ENCODE assay signal across 8 cellular contexts in genomic region chr10:104028146-104028545, GRCh38. TPM values are rescaled to one million over a fixed set of nuclear protein-coding genes. Genes with fewer than 3 reads are reported as not detected.
DNase-seq lines count a peak whose midpoint lies in the region; ATAC-seq lines count a peak whose summit lies in the region.

No MANE protein-coding gene starts in this region.

- no peaks in the 10 kb centered on the region for H3K9me3 Mint-ChIP-seq in T-cell

- peak; percentile 42 for DNase-seq in activated CD4-positive, alpha-beta T cell treated with anti-CD3 and anti-CD28 coated beads for 48 hours
- DNase-seq in activated CD4-positive, alpha-beta T cell treated with anti-CD3 and anti-CD28 coated beads, Interleukin-2, amount 50 U/mL, for 1 hour = no peak
- peak in 11 of 34 experiments; percentile 9 to 21 (median 13) for DNase-seq in T-cell
- DNase-seq in left cardiac atrium = no peak
- DNase-seq in stimulated activated CD4-positive, alpha-beta T cell treated with anti-CD3 and anti-CD28 coated beads, Interleukin-4, amount 100 ng/mL, for 24 hours = peak; percentile 10
- no peak for DNase-seq in NOMO-1 treated with DMSO at 0.1 percent for 48 hours (lab: John Stamatoyannopoulos, UW; ENCODE audit: unreplicated experiment)
- no peak for DNase-seq in NCI-H1092 treated with DMSO at 0.1 percent for 48 hours (lab: John Stamatoyannopoulos, UW)

- H3K27me3 Mint-ChIP-seq in T-cell = no peaks in the 10 kb centered on the region

- no peak overlapping the region for H3K4me3 Mint-ChIP-seq in T-cell

- peak overlapping the region in 1 of 2 donors; percentile 53 for H3K27ac Mint-ChIP-seq in T-cell

- CTCF ChIA-PET in T-cell (lab: Charles Lee) = interaction anchor here (0.6 to 1.8 kb wide), 4 partner anchors 94 to 140 kb away, joined by 3 to 11 read pairs (median 4); partner anchors contain the start of gene SFR1 (in 1 of the 2)

- peak; percentile 63 to 78 (median 70) for ATAC-seq in T-cell (replicated peaks in 1 of 4)
- ATAC-seq in left cardiac atrium = peak; percentile 85 to 86
- ATAC-seq in HG02938 (IDR thresholded peaks at IDR 0.05; ENCODE audit: unreplicated experiment) = no peak

- H3K36me3 Mint-ChIP-seq in T-cell = peaks cover 43% of the 10 kb centered on the region

- intact Hi-C loops in left cardiac atrium (cut with DNase I) = no loop called here

- peaks cover 0 to 16% (median 0%) of the 10 kb centered on the region in 3 donors for H3K4me1 Mint-ChIP-seq in T-cell

- POLR2A ChIA-PET in T-cell (lab: Charles Lee) = no interaction called here

RNA-seq across cellular contexts. Expression of gene COL17A1, which starts 57.5 kb away (rescaled TPM):
- total RNA-seq in T-cell (under 1 TPM in 1 of 5 donors, not detected in 4; 0.16 TPM), left cardiac atrium (under 1 TPM; 0.29 to 0.55 TPM)

Comparison
In these comparisons a context has a peak if more than half of its experiments do, and no peak if none do; other contexts are left out.
1. DNase-seq: peak in activated CD4-positive, alpha-beta T cell treated with anti-CD3 and anti-CD28 coated beads for 48 hours (single experiment) and stimulated activated CD4-positive, alpha-beta T cell treated with anti-CD3 and anti-CD28 coated beads, Interleukin-4, amount 100 ng/mL, for 24 hours (single experiment); none in activated CD4-positive, alpha-beta T cell treated with anti-CD3 and anti-CD28 coated beads, Interleukin-2, amount 50 U/mL, for 1 hour (single experiment), left cardiac atrium (single experiment), NOMO-1 treated with DMSO at 0.1 percent for 48 hours (single experiment) and NCI-H1092 treated with DMSO at 0.1 percent for 48 hours (single experiment).